Comparison of ENCODE assay signal across 13 cellular contexts in genomic region chr6:71489736-71490135, GRCh38.
DNase-seq lines count a peak whose midpoint lies in the region; ATAC-seq and TF ChIP-seq lines count a peak whose summit lies in the region.
"Had no signal": no experiment of that assay in that cellular context is flagged by ENCODE, and none has a peak within 500 bp of the region (broad histone marks: within the 10 kb centered on the region; RNA-seq: fewer than 3 reads in every experiment).

No MANE protein-coding gene starts in this region.

- no peaks in the 10 kb centered on the region for H4K20me1 ChIP-seq in PC-3 (ENCODE audit: low read length)

- no peak overlapping the region for H3K9ac ChIP-seq in PC-3 (ENCODE audit: low read length)

- H3K9me3 ChIP-seq in PC-3 (ENCODE audit: low read length) (no peaks in the 10 kb centered on the region), Peyer's patch (no peaks in the 10 kb centered on the region), esophagus squamous epithelium (no peaks in the 10 kb centered on the region), WERI-Rb-1 (ENCODE audit: severe bottlenecking) (no peaks in the 10 kb centered on the region)
- H3K9me3 ChIP-seq: testis had no signal

- H3K4me2 ChIP-seq in PC-3 (ENCODE audit: low read length) = peak overlapping the region; percentile 56; the same call in 1 of the 2 replicates

- TF ChIP-seq POLR2A in Peyer's patch (IDR thresholded peaks at IDR 0.05) (no peak), esophagus squamous epithelium (IDR thresholded peaks at IDR 0.05) (no peak)

- peak overlapping the region; percentile 2 to 71 (median 27) for H3K27ac Mint-ChIP-seq in nephron
- H3K27ac Mint-ChIP-seq: activated naive CD4-positive, alpha-beta T cell treated with anti-CD3 and anti-CD28 coated beads for 36 hours had no signal

- H3K27me3 ChIP-seq in PC-3 (ENCODE audit: low read length) = no peaks in the 10 kb centered on the region
- no peaks in the 10 kb centered on the region for H3K27me3 ChIP-seq in Peyer's patch
- no peaks in the 10 kb centered on the region for H3K27me3 ChIP-seq in esophagus squamous epithelium
- H3K27me3 ChIP-seq in WERI-Rb-1 (ENCODE audit: insufficient read depth, low read depth, severe bottlenecking) = no peaks in the 10 kb centered on the region
- H3K27me3 ChIP-seq: testis had no signal

- intact Hi-C loops in PC-3 (cut with micrococcal nuclease) = no loop called here
- intact Hi-C loops in esophagus squamous epithelium (cut with DNase I) = no loop called here

- H3K27me3 Mint-ChIP-seq in nephron (ENCODE audit: low read depth) = no peaks in the 10 kb centered on the region

- DNase-seq in COLO829 (ENCODE audit: low spot score) (peak; percentile 61), PC-3 (peak; percentile 73), epithelial cell of esophagus (ENCODE audit: low read depth) (peak; percentile 80), Peyer's patch (no peak), esophagus squamous epithelium (lab: John Stamatoyannopoulos, UW) (no peak), WERI-Rb-1 (no peak), DMS114 treated with DMSO at 0.1 percent for 48 hours (lab: John Stamatoyannopoulos, UW; ENCODE audit: unreplicated experiment) (no peak)
- DNase-seq: activated naive CD4-positive, alpha-beta T cell treated with anti-CD3 and anti-CD28 coated beads for 36 hours; DMS153; stimulated activated CD4-positive, alpha-beta T cell treated with anti-CD3 and anti-CD28 coated beads, Interleukin-12 subunit alpha, Interleukin-12 subunit beta, amount 100 ng/mL, for 4 hours; testis had no signal

- H3K9me2 ChIP-seq in PC-3 (replicated peaks; ENCODE audit: low read length) = no peaks in the 10 kb centered on the region

- no peaks in the 10 kb centered on the region for H3K79me2 ChIP-seq in PC-3 (ENCODE audit: low read length)

- no peaks in the 10 kb centered on the region for H3K9me3 Mint-ChIP-seq in nephron
- H3K9me3 Mint-ChIP-seq: activated naive CD4-positive, alpha-beta T cell treated with anti-CD3 and anti-CD28 coated beads for 36 hours had no signal

- POLR2A ChIA-PET in PC-3 (lab: Charles Lee; ENCODE audit: unreplicated experiment) = interaction anchor here (0.7 kb wide), 1 partner anchor 189 kb away, joined by 5 read pairs; no protein-coding TSS in a partner anchor

- CTCF ChIA-PET in PC-3 (lab: Charles Lee) = no interaction called here

- H3K4me1 Mint-ChIP-seq in nephron = peaks cover 43% of the 10 kb centered on the region

- H3K4me3 ChIP-seq in PC-3 (ENCODE audit: low read length) (no peak overlapping the region), epithelial cell of esophagus (ENCODE audit: low read length) (no peak overlapping the region), Peyer's patch (no peak overlapping the region), esophagus squamous epithelium (no peak overlapping the region), WERI-Rb-1 (ENCODE audit: low read depth, low read length) (no peak overlapping the region)
- H3K4me3 ChIP-seq: testis had no signal

- no peak overlapping the region for H3K4me3 Mint-ChIP-seq in nephron
- H3K4me3 Mint-ChIP-seq: activated naive CD4-positive, alpha-beta T cell treated with anti-CD3 and anti-CD28 coated beads for 36 hours had no signal

- WGBS in esophagus squamous epithelium, 2 donors = 28 to 42% methylated on average over 3 of the region's 3 CpGs

- H3K36me3 ChIP-seq in PC-3 (ENCODE audit: low read depth, low read length) (no peaks in the 10 kb centered on the region), Peyer's patch (no peaks in the 10 kb centered on the region), esophagus squamous epithelium (no peaks in the 10 kb centered on the region), WERI-Rb-1 (no peaks in the 10 kb centered on the region)

- 0 out of 2 replicates have a peak overlapping the region, but pooled peaks have one; percentile 11 for H3K27ac ChIP-seq in PC-3 (ENCODE audit: low read length)
- no peak overlapping the region for H3K27ac ChIP-seq in Peyer's patch
- no peak overlapping the region for H3K27ac ChIP-seq in esophagus squamous epithelium
- no peak overlapping the region for H3K27ac ChIP-seq in WERI-Rb-1
- H3K27ac ChIP-seq: testis, VCaP had no signal

- no peaks in the 10 kb centered on the region for H3F3A ChIP-seq in PC-3 (ENCODE audit: low read length, unreplicated experiment)

- peak overlapping the region; percentile 2; the same call in 1 of the 2 replicates for H2AFZ ChIP-seq in PC-3 (ENCODE audit: low read length)

- no peaks in the 10 kb centered on the region for H3K36me3 Mint-ChIP-seq in nephron (ENCODE audit: low read depth)

- TF ChIP-seq CTCF in PC-3 (conservative IDR thresholded peaks at IDR 0.05; ENCODE audit: low read depth, low read length) (no peak), epithelial cell of esophagus (IDR thresholded peaks at IDR 0.05; ENCODE audit: insufficient read depth, low read depth, low read length, missing control alignments) (no peak), nephron (IDR thresholded peaks at IDR 0.05; ENCODE audit: unreplicated experiment in 3 of 3) (no peak), Peyer's patch (IDR thresholded peaks at IDR 0.05) (no peak), esophagus squamous epithelium (IDR thresholded peaks at IDR 0.05) (no peak), WERI-Rb-1 (IDR thresholded peaks at IDR 0.05; ENCODE audit: low read depth, low read length) (no peak)

- BruUV-seq in PC-3 (replicated peaks; lab: Mats Ljungman, UMichigan) = no TSS peak

- H3K4me1 ChIP-seq in PC-3 (ENCODE audit: insufficient read depth, low read length) (peaks cover 14% of the 10 kb centered on the region), Peyer's patch (no peaks in the 10 kb centered on the region), esophagus squamous epithelium (no peaks in the 10 kb centered on the region)
- H3K4me1 ChIP-seq: testis had no signal

- peak; percentile 74 for ATAC-seq in PC-3

Comparison
In these comparisons a context has a peak if more than half of its experiments do, and no peak if none do; other contexts are left out.
1. DNase-seq: peak in COLO829 (single experiment), PC-3 (single experiment) and epithelial cell of esophagus (single experiment); none in Peyer's patch (0 of 3), esophagus squamous epithelium (single experiment), WERI-Rb-1 (single experiment) and DMS114 treated with DMSO at 0.1 percent for 48 hours (single experiment).